8 cellular contexts compared by ENCODE assay signal in the genomic region with DNA sequence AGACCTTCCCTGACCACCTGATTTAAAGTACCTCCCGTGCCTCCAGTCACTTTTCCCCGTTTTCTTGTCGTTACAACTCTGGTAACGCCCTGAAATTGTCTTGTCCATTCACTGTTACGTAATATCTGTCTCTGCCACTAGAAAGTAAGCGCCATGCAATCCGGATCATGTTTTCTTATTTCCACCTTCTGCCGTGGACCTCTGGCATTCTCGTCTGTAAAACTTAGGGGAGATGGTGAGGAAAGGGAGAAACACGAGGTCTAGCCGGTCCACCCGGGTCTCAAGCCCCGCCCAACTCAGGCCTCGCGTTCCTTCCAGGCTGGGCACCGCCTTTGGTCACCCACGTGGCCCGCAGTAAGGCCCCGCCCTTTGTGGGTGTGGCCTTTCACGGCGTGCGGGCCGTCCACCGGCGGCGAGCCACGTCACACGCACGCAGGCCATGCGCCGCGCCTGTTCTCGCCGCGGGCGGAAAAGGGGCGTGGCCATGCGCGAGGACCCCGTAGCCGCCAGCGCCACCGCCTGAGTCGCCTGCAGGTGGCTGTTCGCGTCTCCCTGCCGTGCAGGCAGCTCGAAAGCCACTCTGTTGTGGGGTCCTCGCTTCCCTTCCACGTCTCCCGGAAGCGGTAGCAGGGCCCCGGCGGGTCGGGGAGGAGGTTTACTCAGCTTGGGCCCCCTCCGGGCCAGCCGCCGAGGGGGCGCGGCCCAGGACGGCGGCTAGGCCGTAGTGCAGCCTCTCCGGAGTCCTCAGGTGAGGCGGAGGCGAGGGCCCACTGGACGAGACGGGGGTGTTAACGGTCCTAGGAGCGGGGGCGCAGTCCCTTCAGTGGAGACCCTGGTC. TPM values are rescaled to one million over a fixed set of nuclear protein-coding genes. Genes with fewer than 3 reads are reported as not detected.
A peak's percentile ranks its signal among the peaks of the same experiment; 100 is the strongest.
DNase-seq lines count a peak whose midpoint lies in the region; ATAC-seq lines count a peak whose summit lies in the region.

A gene with protein sequence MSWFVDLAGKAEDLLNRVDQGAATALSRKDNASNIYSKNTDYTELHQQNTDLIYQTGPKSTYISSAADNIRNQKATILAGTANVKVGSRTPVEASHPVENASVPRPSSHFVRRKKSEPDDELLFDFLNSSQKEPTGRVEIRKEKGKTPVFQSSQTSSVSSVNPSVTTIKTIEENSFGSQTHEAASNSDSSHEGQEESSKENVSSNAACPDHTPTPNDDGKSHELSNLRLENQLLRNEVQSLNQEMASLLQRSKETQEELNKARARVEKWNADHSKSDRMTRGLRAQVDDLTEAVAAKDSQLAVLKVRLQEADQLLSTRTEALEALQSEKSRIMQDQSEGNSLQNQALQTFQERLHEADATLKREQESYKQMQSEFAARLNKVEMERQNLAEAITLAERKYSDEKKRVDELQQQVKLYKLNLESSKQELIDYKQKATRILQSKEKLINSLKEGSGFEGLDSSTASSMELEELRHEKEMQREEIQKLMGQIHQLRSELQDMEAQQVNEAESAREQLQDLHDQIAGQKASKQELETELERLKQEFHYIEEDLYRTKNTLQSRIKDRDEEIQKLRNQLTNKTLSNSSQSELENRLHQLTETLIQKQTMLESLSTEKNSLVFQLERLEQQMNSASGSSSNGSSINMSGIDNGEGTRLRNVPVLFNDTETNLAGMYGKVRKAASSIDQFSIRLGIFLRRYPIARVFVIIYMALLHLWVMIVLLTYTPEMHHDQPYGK (plus strand): TSS at position 597 of the 838 bp plus-strand sequence. CDS start 3,133 bp downstream, outside the sequence.

- peak within 1 kb of the TSS; percentile 95 for H3K9ac ChIP-seq in rectal smooth muscle tissue (ENCODE audit: low read length)

- H3K36me3 ChIP-seq in rectal smooth muscle tissue (ENCODE audit: control insufficient read depth, insufficient read depth, low read length) (peaks cover 8% of the 10 kb centered on the region), aorta (ENCODE audit: control insufficient read depth in 1 of 2, insufficient read depth in 2 of 2, low read length in 1 of 2) (peaks cover 2 to 7% of the 10 kb centered on the region in 2 donors)

- DNase-seq in NCI-H2081 (lab: John Stamatoyannopoulos, UW) (peak; percentile 98), T1000 (lab: John Stamatoyannopoulos, UW) (peak; percentile 98), astrocyte of the hippocampus (ENCODE audit: low read depth, low spot score) (peak; percentile 99), hepatic stellate cell (ENCODE audit: low spot score) (peak; percentile 88), aorta (peak; percentile 98 to 99)

- H3K27ac ChIP-seq in rectal smooth muscle tissue (ENCODE audit: low read depth, low read length), result peak within 1 kb of the TSS; percentile 91
- peak within 1 kb of the TSS in 1 of 2 donors; percentile 83 for H3K27ac ChIP-seq in aorta (ENCODE audit: low read depth in 1 of 2, low read length in 2 of 2)

- peak; percentile 77 for ATAC-seq in GM18508 (IDR thresholded peaks at IDR 0.05; ENCODE audit: insufficient read depth, unreplicated experiment)
- peak; percentile 92 for ATAC-seq in HG03025 (IDR thresholded peaks at IDR 0.05; ENCODE audit: low FRiP score, unreplicated experiment)
- peak; percentile 100 for ATAC-seq in aorta (ENCODE audit: low FRiP score)

- 1% methylated on average over 64 to 71 of the region's 71 CpGs for WGBS in aorta, 2 donors

- intact Hi-C loops in aorta (cut with DNase I), result loop anchor here (2.0 to 5.0 kb wide), 2 partner anchors 41 to 47 kb away; a partner anchor contains a TSS

- no peaks in the 10 kb centered on the region for H3K9me3 ChIP-seq in aorta (ENCODE audit: control insufficient read depth, low read length)

- H3K4me1 ChIP-seq in rectal smooth muscle tissue (ENCODE audit: control insufficient read depth, insufficient read depth, low read length) (no peaks in the 10 kb centered on the region), aorta (ENCODE audit: control insufficient read depth in 1 of 2, insufficient read depth in 2 of 2, low read length in 2 of 2) (no peaks in the 10 kb centered on the region)

- H3K4me3 ChIP-seq in rectal smooth muscle tissue (ENCODE audit: low read length), result peak within 1 kb of the TSS; percentile 88
- peak within 1 kb of the TSS; percentile 76 to 80 for H3K4me3 ChIP-seq in aorta (ENCODE audit: low read length in 2 of 2)

- H3K27me3 ChIP-seq in rectal smooth muscle tissue (ENCODE audit: control insufficient read depth, insufficient read depth, low read length), result no peaks in the 10 kb centered on the region
- no peaks in the 10 kb centered on the region for H3K27me3 ChIP-seq in aorta (ENCODE audit: control insufficient read depth in 1 of 2, insufficient read depth in 2 of 2, low read length in 1 of 2)

RNA-seq across cellular contexts. Expression of the gene that starts here (rescaled TPM):
- 10 to 100 TPM; 32.7 to 33.6 TPM for total RNA-seq in aorta
- polyA plus RNA-seq in aorta, result 10 to 100 TPM; 25.4 to 31.8 TPM
